8 cellular contexts compared by ENCODE assay signal in the genomic region with DNA sequence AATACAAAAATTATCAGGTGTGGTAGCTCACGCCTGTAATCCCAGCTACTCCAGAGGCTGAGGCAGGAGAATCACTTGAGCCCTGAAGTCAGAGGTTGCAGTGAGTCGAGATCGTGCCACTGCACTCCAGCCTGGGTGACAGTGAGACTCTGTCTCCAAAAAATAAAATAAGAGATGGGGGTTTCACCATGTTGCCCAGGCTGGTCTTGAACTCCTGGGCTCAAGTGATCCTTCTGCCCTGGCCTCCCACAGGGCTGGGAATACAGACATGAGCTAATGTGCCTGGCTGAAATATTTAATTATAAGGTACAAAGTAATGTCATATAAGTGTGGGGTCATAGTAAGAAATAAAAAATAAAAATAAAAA. TPM values are rescaled to one million over a fixed set of nuclear protein-coding genes. Genes with fewer than 3 reads are reported as not detected.
DNase-seq lines count a peak whose midpoint lies in the region; ATAC-seq, FAIRE-seq and TF ChIP-seq lines count a peak whose summit lies in the region.
"Not testable (repeated sequence)": the region's sequence is repeated elsewhere in the genome, so short reads cannot be mapped to it uniquely, and the experiment has no call there.

No MANE protein-coding gene starts in this region.

- intact Hi-C loops in adrenal gland (cut with DNase I); endothelial cell of umbilical vein (cut with micrococcal nuclease): not testable (repeated sequence)

- H3K9me3 ChIP-seq in adrenal gland (replicated peaks in 1 of 3); endothelial cell of umbilical vein (replicated peaks; ENCODE audit: control insufficient read depth, insufficient read depth, low read length); liver (ENCODE audit: control insufficient read depth in 4 of 4, low read length in 3 of 4); suprapubic skin: not testable (repeated sequence)

- not testable (repeated sequence) for TF ChIP-seq POLR2A in adrenal gland (IDR thresholded peaks at IDR 0.05); endothelial cell of umbilical vein (IDR thresholded peaks at IDR 0.05; ENCODE audit: low read depth, low read length); suprapubic skin (IDR thresholded peaks at IDR 0.05)

- not testable (repeated sequence) for H3K27me3 ChIP-seq in KMS-11 (ENCODE audit: insufficient read depth, low read depth); adrenal gland; endothelial cell of umbilical vein (ENCODE audit: control insufficient read depth in 2 of 2, insufficient read depth in 2 of 2, low read length in 2 of 2); liver (ENCODE audit: control insufficient read depth in 4 of 4, insufficient read depth in 4 of 4, low read length in 3 of 4); suprapubic skin

- CTCF ChIA-PET in WTC11 (lab: Charles Lee) (interaction anchor here (5.7 to 5.8 kb wide), 2 partner anchors 12 to 22 kb away, joined by 35 to 41 read pairs; no protein-coding TSS in a partner anchor), endothelial cell of umbilical vein (lab: Charles Lee) (interaction anchor here (1.4 to 4.3 kb wide), 3 partner anchors 9 to 21 kb away, joined by 7 to 64 read pairs (median 29); no protein-coding TSS in a partner anchor)

- not testable (repeated sequence) for H3K9me3 Mint-ChIP-seq in WTC11; osteocyte (ENCODE audit: unreplicated experiment)

- not testable (repeated sequence) for BruUV-seq in endothelial cell of umbilical vein (replicated peaks; lab: Mats Ljungman, UMichigan)

- H2AFZ ChIP-seq in KMS-11 (ENCODE audit: low read depth); endothelial cell of umbilical vein (ENCODE audit: low read depth, low read length): not testable (repeated sequence)

- not testable (repeated sequence) for H3K27me3 Mint-ChIP-seq in WTC11 (ENCODE audit: low read depth); osteocyte (ENCODE audit: unreplicated experiment)

- H3K27ac ChIP-seq in KMS-11, result peak overlapping the region; percentile 97
- peak overlapping the region; percentile 84 to 100 (median 99) for H3K27ac ChIP-seq in adrenal gland
- peak overlapping the region; percentile 95 for H3K27ac ChIP-seq in endothelial cell of umbilical vein (ENCODE audit: insufficient read depth, low read depth, low read length)
- H3K27ac ChIP-seq in liver (ENCODE audit: low read depth in 1 of 2, low read length in 2 of 2), result peak overlapping the region; percentile 100
- peak overlapping the region; percentile 100 for H3K27ac ChIP-seq in suprapubic skin

- not testable (repeated sequence) for H4K20me1 ChIP-seq in KMS-11 (ENCODE audit: insufficient read depth); endothelial cell of umbilical vein (replicated peaks; ENCODE audit: control insufficient read depth, extremely low read depth, insufficient read depth, low read length)

- not testable (repeated sequence) for FAIRE-seq in endothelial cell of umbilical vein (lab: Jason Lieb, UNC)

- H3K9ac ChIP-seq in KMS-11 (peak overlapping the region; percentile 99), endothelial cell of umbilical vein (replicated peaks; ENCODE audit: extremely low read depth, insufficient read depth, low read length) (peak overlapping the region; percentile 96), liver (ENCODE audit: low read depth in 1 of 2, low read length in 2 of 2) (peak overlapping the region in 1 of 2 donors; percentile 97)

- not testable (repeated sequence) for TF ChIP-seq CTCF in KMS-11 (conservative IDR thresholded peaks at IDR 0.05; ENCODE audit: low read depth, low read length); WTC11 (IDR thresholded peaks at IDR 0.05); adrenal gland (IDR thresholded peaks at IDR 0.05); endothelial cell of umbilical vein (IDR thresholded peaks at IDR 0.05; ENCODE audit: extremely low read depth in 1 of 2, insufficient read depth in 1 of 2, low read depth in 1 of 2, low read length in 2 of 2); liver (IDR thresholded peaks at IDR 0.05; ENCODE audit: low read depth, low read length, missing input control); osteocyte (IDR thresholded peaks at IDR 0.05); suprapubic skin (IDR thresholded peaks at IDR 0.05)

- not testable (repeated sequence) for H3K36me3 Mint-ChIP-seq in WTC11; osteocyte (ENCODE audit: unreplicated experiment)

- peak overlapping the region; percentile 99 for H3K4me2 ChIP-seq in KMS-11
- not testable (repeated sequence) for H3K4me2 ChIP-seq in endothelial cell of umbilical vein (ENCODE audit: insufficient read depth, low read length)

- DNase-seq in CD1c-positive myeloid dendritic cell (ENCODE audit: extremely low spot score) (peak; percentile 3), adrenal gland (peak in 1 of 7 donors; percentile 13)
- not testable (repeated sequence) for DNase-seq in WTC11 (ENCODE audit: low spot score); endothelial cell of umbilical vein (ENCODE audit: low read depth, low spot score); osteocyte (ENCODE audit: extremely low spot score, unreplicated experiment); suprapubic skin (ENCODE audit: low spot score in 2 of 2)

- not testable (repeated sequence) for ATAC-seq in WTC11

- H3K4me1 Mint-ChIP-seq in WTC11 (peaks cover 74% of the 10 kb centered on the region), osteocyte (ENCODE audit: unreplicated experiment) (peaks cover 75% of the 10 kb centered on the region)

- H3K79me2 ChIP-seq in KMS-11 (ENCODE audit: insufficient read depth, low read depth) (peaks cover 19% of the 10 kb centered on the region), endothelial cell of umbilical vein (ENCODE audit: control insufficient read depth, insufficient read depth, low read length) (peaks cover 13% of the 10 kb centered on the region)

- WGBS in adrenal gland, 4 donors, result 80 to 92% (median 85%) methylated on average over 3 of the region's 3 CpGs
- WGBS in liver, result 92% methylated on average over 3 of the region's 3 CpGs
- WGBS in suprapubic skin, result 69% methylated on average over 3 of the region's 3 CpGs

- peaks cover 43% of the 10 kb centered on the region for H3K4me1 ChIP-seq in KMS-11 (ENCODE audit: low read depth, poor library complexity, severe bottlenecking)
- peaks cover 33 to 55% of the 10 kb centered on the region in 2 donors for H3K4me1 ChIP-seq in adrenal gland (replicated peaks in 1 of 2)
- H3K4me1 ChIP-seq in endothelial cell of umbilical vein (ENCODE audit: control insufficient read depth, extremely low read depth, insufficient read depth, low read length), result peaks cover 58% of the 10 kb centered on the region
- H3K4me1 ChIP-seq in liver (ENCODE audit: control insufficient read depth in 4 of 4, insufficient read depth in 4 of 4, low read length in 3 of 4), result peaks cover 3 to 20% (median 6%) of the 10 kb centered on the region in 4 donors
- peaks cover 71% of the 10 kb centered on the region for H3K4me1 ChIP-seq in suprapubic skin

- not testable (repeated sequence) for TF ChIP-seq RAD21 in liver (IDR thresholded peaks at IDR 0.05)

- H3K36me3 ChIP-seq in KMS-11 (ENCODE audit: insufficient read depth); adrenal gland (replicated peaks in 1 of 2); endothelial cell of umbilical vein (ENCODE audit: control insufficient read depth in 2 of 2, extremely low read depth in 1 of 2, insufficient read depth in 2 of 2, low read length in 2 of 2); liver (ENCODE audit: control insufficient read depth in 4 of 4, insufficient read depth in 3 of 4, low read depth in 1 of 4, low read length in 3 of 4); suprapubic skin: not testable (repeated sequence)

- H3K4me3 ChIP-seq in KMS-11 (IDR thresholded peaks at IDR 0.05; ENCODE audit: insufficient read depth, low read depth, low read length); adrenal gland; endothelial cell of umbilical vein (replicated peaks in 1 of 3; ENCODE audit: insufficient read depth in 1 of 3, low read depth in 1 of 3, low read length in 3 of 3); liver (ENCODE audit: low read depth in 1 of 3, low read length in 3 of 3): not testable (repeated sequence)
- peak overlapping the region; percentile 88 for H3K4me3 ChIP-seq in suprapubic skin

- not testable (repeated sequence) for TF ChIP-seq EP300 in suprapubic skin (IDR thresholded peaks at IDR 0.05)

- POLR2A ChIA-PET in WTC11 (lab: Charles Lee) (interaction anchor here (1.7 kb wide), 1 partner anchor 19 kb away, joined by 8 read pairs; no protein-coding TSS in a partner anchor), endothelial cell of umbilical vein (lab: Charles Lee) (interaction anchor here (0.8 to 2.9 kb wide), 4 partner anchors 10 to 22 kb away, joined by 3 to 23 read pairs (median 15); no protein-coding TSS in a partner anchor)

- peak overlapping the region; percentile 100 for H3K27ac Mint-ChIP-seq in WTC11
- peak overlapping the region; percentile 98 for H3K27ac Mint-ChIP-seq in osteocyte (ENCODE audit: unreplicated experiment)

- H3K4me3 Mint-ChIP-seq in WTC11, result peak overlapping the region; percentile 82
- peak overlapping the region; percentile 100 for H3K4me3 Mint-ChIP-seq in osteocyte (ENCODE audit: unreplicated experiment)

- H3K9me1 ChIP-seq in endothelial cell of umbilical vein (replicated peaks; ENCODE audit: control insufficient read depth, extremely low read depth, insufficient read depth, low read length), result not testable (repeated sequence)

- dilution Hi-C loops in endothelial cell of umbilical vein (cut with MboI; ENCODE audit: extremely low pct_ligation_motif_present, low sequenced_read_pairs), result not testable (repeated sequence)

RNA-seq across cellular contexts. Expression of gene UBC, which starts 4.2 kb away (rescaled TPM):
- 530 to 561 TPM (median 544 TPM) in 3 replicates for total RNA-seq in WTC11 (2021)
- 1,000 to 10,000 TPM in 4 of 8 donors, 100 to 1,000 TPM in 4; 896 to 1,700 (median 1,052) TPM for total RNA-seq in adrenal gland
- polyA plus RNA-seq in adrenal gland, result 1,000 to 10,000 TPM in 2 of 3 donors, 100 to 1,000 TPM in 1; 797 to 1,499 (median 1,129) TPM
- 875 and 911 TPM in 2 replicates for total RNA-seq in endothelial cell of umbilical vein
- polyA plus RNA-seq in endothelial cell of umbilical vein, result 1,040 and 1,305 TPM in 2 replicates
- 1,913 and 1,931 TPM in 2 replicates for polyA plus RNA-seq in endothelial cell of umbilical vein (2011; cell fraction: cytosol; rRNA removed)
- polyA plus RNA-seq in endothelial cell of umbilical vein (2011; cell fraction: nucleus; rRNA removed), result 1,373 and 1,721 TPM in 2 replicates
- 1,239 and 1,518 TPM in 2 replicates for polyA plus RNA-seq in endothelial cell of umbilical vein (2012)
- 537 and 767 TPM in 2 replicates for polyA minus RNA-seq in endothelial cell of umbilical vein
- 247 TPM for polyA minus RNA-seq in endothelial cell of umbilical vein (2011; cell fraction: cytosol; rRNA and poly(A)+ RNA removed)
- polyA minus RNA-seq in endothelial cell of umbilical vein (2011; cell fraction: nucleus; rRNA and poly(A)+ RNA removed), result 157 and 183 TPM in 2 replicates
- 100 to 1,000 TPM; 503 to 624 TPM for total RNA-seq in liver
- 100 to 1,000 TPM; 385 to 434 TPM for polyA plus RNA-seq in liver
- 1,249 and 1,279 TPM in 2 replicates for total RNA-seq in osteocyte
- total RNA-seq in suprapubic skin, result 1,000 to 10,000 TPM; 1,287 to 1,717 (median 1,373) TPM

RNA-seq across cellular contexts. Expression of gene SCARB1, which starts 54.9 kb away (rescaled TPM):
- total RNA-seq in WTC11 (2021) (68.3 to 71.0 TPM (median 70.8 TPM) in 3 replicates), adrenal gland (1,000 to 10,000 TPM in 5 of 8 donors, 100 to 1,000 TPM in 3; 646 to 8,580 (median 1,325) TPM), endothelial cell of umbilical vein (125 TPM in 2 replicates), liver (100 to 1,000 TPM in 1 of 2 donors, 10 to 100 TPM in 1; 85.3 to 169 TPM), osteocyte (27.1 and 28.2 TPM in 2 replicates), suprapubic skin (10 to 100 TPM; 25.6 to 38.1 (median 29.0) TPM)
- polyA plus RNA-seq in adrenal gland (1,000 to 10,000 TPM in 2 of 3 donors, 100 to 1,000 TPM in 1; 213 to 5,784 (median 1,664) TPM), endothelial cell of umbilical vein (133 and 141 TPM in 2 replicates), liver (100 to 1,000 TPM; 112 to 289 TPM)
- polyA plus RNA-seq in endothelial cell of umbilical vein (2011; cell fraction: cytosol; rRNA removed), result 88.9 and 96.7 TPM in 2 replicates
- 99.8 and 106 TPM in 2 replicates for polyA plus RNA-seq in endothelial cell of umbilical vein (2011; cell fraction: nucleus; rRNA removed)
- polyA plus RNA-seq in endothelial cell of umbilical vein (2012), result 97.9 and 111 TPM in 2 replicates
- polyA minus RNA-seq in endothelial cell of umbilical vein, result 101 and 103 TPM in 2 replicates
- 54.0 TPM for polyA minus RNA-seq in endothelial cell of umbilical vein (2011; cell fraction: cytosol; rRNA and poly(A)+ RNA removed)
- 34.3 and 35.2 TPM in 2 replicates for polyA minus RNA-seq in endothelial cell of umbilical vein (2011; cell fraction: nucleus; rRNA and poly(A)+ RNA removed)
